ENCODE assay signal across 21 cellular contexts in the genomic region with DNA sequence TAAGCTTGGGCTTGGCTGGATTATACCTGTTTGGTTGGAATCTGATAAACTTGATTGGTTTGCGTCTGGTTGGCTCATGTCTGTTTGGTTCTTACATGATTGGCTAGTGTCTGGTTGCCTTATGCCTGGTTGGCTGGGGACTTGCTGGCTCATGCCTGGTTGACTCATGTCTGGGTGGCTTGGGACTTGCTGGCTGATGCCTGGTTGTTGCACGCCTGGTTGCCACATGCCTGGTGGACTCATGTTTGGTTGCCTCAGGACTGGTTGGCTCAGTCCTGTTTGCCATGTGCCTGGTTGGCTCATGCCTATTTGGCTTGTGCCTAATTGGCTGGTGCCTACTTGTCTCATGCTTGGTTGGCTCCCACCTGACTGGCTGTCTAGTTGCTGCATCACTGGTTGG.
"Had no signal": no experiment of that assay in that cellular context is flagged by ENCODE, and none has a peak within 500 bp of the region (broad histone marks: within the 10 kb centered on the region; RNA-seq: fewer than 3 reads in every experiment).

No MANE protein-coding gene starts in this region.

- H2AFZ ChIP-seq: hepatocyte, parathyroid adenoma had no signal

- H3K79me2 ChIP-seq: hepatocyte, parathyroid adenoma had no signal

- H3K4me1 ChIP-seq: body of pancreas, esophagus muscularis mucosa, gastrocnemius medialis, parathyroid adenoma, spleen, uterus had no signal

- H3K4me3 ChIP-seq: body of pancreas, coronary artery, esophagus muscularis mucosa, gastrocnemius medialis, hepatocyte, spleen, thoracic aorta, uterus had no signal

- H3K27me3 ChIP-seq: body of pancreas, esophagus muscularis mucosa, gastrocnemius medialis, hepatocyte, uterus had no signal

- DNase-seq: activated B cell treated with CpG ODN at 0.5 μM for 24 hours; activated CD4-positive, alpha-beta T cell treated with anti-CD3 and anti-CD28 coated beads, Interleukin-2, amount 50 U/mL, for 1 hour; activated CD8-positive, alpha-beta T cell treated with anti-CD3 and anti-CD28 coated beads for 36 hours; activated T-cell treated with anti-CD3 and anti-CD28 coated beads, Interleukin-2, amount 50 U/mL, for 48 hours; body of pancreas; effector memory CD8-positive, alpha-beta T cell; gastrocnemius medialis; left colon; midbrain; naive thymus-derived CD8-positive, alpha-beta T cell; nucleus accumbens; right cardiac atrium; spleen; stimulated activated naive CD4-positive, alpha-beta T cell treated with Interleukin-2 at 50 U/mL for 16 hours; T-helper 2 cell; uterus had no signal

- H3K36me3 ChIP-seq: esophagus muscularis mucosa, gastrocnemius medialis, spleen, thoracic aorta, uterus had no signal

- H3K4me2 ChIP-seq: hepatocyte had no signal

- H3K9me3 ChIP-seq: body of pancreas, esophagus muscularis mucosa, gastrocnemius medialis, spleen, thoracic aorta, uterus had no signal

- H3K27ac ChIP-seq: body of pancreas, coronary artery, esophagus muscularis mucosa, gastrocnemius medialis, hepatocyte, parathyroid adenoma, spleen, thoracic aorta, uterus had no signal

- H3K9ac ChIP-seq: parathyroid adenoma had no signal
